In genomic region chr2:197705912-197706838, GRCh38 we compare ENCODE assay signal across 8 cellular contexts. TPM values are rescaled to one million over a fixed set of nuclear protein-coding genes. Genes with fewer than 3 reads are reported as not detected.
A peak's percentile ranks its signal among the peaks of the same experiment; 100 is the strongest.
DNase-seq lines count a peak whose midpoint lies in the region; ATAC-seq and TF ChIP-seq lines count a peak whose summit lies in the region.

No MANE protein-coding gene starts in this region.

- H3K36me3 ChIP-seq in endocrine pancreas (ENCODE audit: control insufficient read depth, insufficient read depth, low read length) (no peaks in the 10 kb centered on the region), muscle layer of duodenum (ENCODE audit: control insufficient read depth in 1 of 2, insufficient read depth in 2 of 2, low read length in 2 of 2) (peaks cover 0 to 5% of the 10 kb centered on the region in 2 donors), vagina (no peaks in the 10 kb centered on the region)

- TF ChIP-seq CTCF in vagina (IDR thresholded peaks at IDR 0.05): no peak

- DNase-seq in AG08395 (ENCODE audit: low spot score) (peak; percentile 10), vagina (ENCODE audit: extremely low spot score in 2 of 2) (peak in 1 of 2 donors; percentile 88), cerebellar nuclear complex (lab: John Stamatoyannopoulos, UW) (no peak)

- intact Hi-C loops in vagina (cut with DNase I): loop anchor here (10.0 kb wide), 1 partner anchor 201 kb away; the partner anchor contains the start of gene HSPE1

- ATAC-seq in GM21367 (IDR thresholded peaks at IDR 0.05; ENCODE audit: unreplicated experiment): peak; percentile 20
- peak; percentile 34 for ATAC-seq in SK-N-SH treated with all-trans-retinoic acid at 6 μM for 48 hours
- no peak for ATAC-seq in HG02610 (IDR thresholded peaks at IDR 0.05; ENCODE audit: unreplicated experiment)

- H3K9me3 ChIP-seq in endocrine pancreas (ENCODE audit: control insufficient read depth, low read length): no peaks in the 10 kb centered on the region
- H3K9me3 ChIP-seq in muscle layer of duodenum (ENCODE audit: control insufficient read depth in 1 of 2, low read length in 2 of 2): no peaks in the 10 kb centered on the region
- H3K9me3 ChIP-seq in vagina: no peaks in the 10 kb centered on the region

- H3K4me3 ChIP-seq in endocrine pancreas (ENCODE audit: control insufficient read depth, insufficient read depth, low read length) (peak overlapping the region; percentile 52), muscle layer of duodenum (ENCODE audit: low read depth in 1 of 2, low read length in 2 of 2) (peak overlapping the region; percentile 72 to 98), vagina (peak overlapping the region; percentile 85 to 93)

- H3K27me3 ChIP-seq in endocrine pancreas (ENCODE audit: control insufficient read depth, insufficient read depth, low read length) (no peaks in the 10 kb centered on the region), muscle layer of duodenum (ENCODE audit: low read depth, low read length) (no peaks in the 10 kb centered on the region), vagina (no peaks in the 10 kb centered on the region)

- H3K27ac ChIP-seq in muscle layer of duodenum (ENCODE audit: low read length) (peak overlapping the region; percentile 62), vagina (peak overlapping the region; percentile 71)

- no peak for TF ChIP-seq POLR2A in vagina (IDR thresholded peaks at IDR 0.05)

- peak overlapping the region; percentile 87 for H3K9ac ChIP-seq in endocrine pancreas (ENCODE audit: control insufficient read depth, insufficient read depth, low read length)

- H3K4me1 ChIP-seq in endocrine pancreas (ENCODE audit: control insufficient read depth, insufficient read depth, low read length): peaks cover 13% of the 10 kb centered on the region
- H3K4me1 ChIP-seq in muscle layer of duodenum (ENCODE audit: control insufficient read depth in 1 of 2, insufficient read depth in 2 of 2, low read length in 2 of 2): peaks cover 13 to 29% of the 10 kb centered on the region in 2 donors
- H3K4me1 ChIP-seq in vagina: peaks cover 31% of the 10 kb centered on the region

TF ChIP-seq in SK-N-SH treated with all-trans-retinoic acid at 6 μM for 48 hours, 23 proteins besides CTCF, POLR2A, EP300 and RAD21:
- TF ChIP-seq ZC3H10 (CRISPR knock-in tag; IDR thresholded peaks at IDR 0.05): no peak
- no peak for TF ChIP-seq BACH2 (CRISPR knock-in tag; IDR thresholded peaks at IDR 0.05; ENCODE audit: borderline replicate concordance)
- no peak for TF ChIP-seq TOX (CRISPR knock-in tag; IDR thresholded peaks at IDR 0.05; ENCODE audit: borderline replicate concordance)
- TF ChIP-seq ARNTL (CRISPR knock-in tag; IDR thresholded peaks at IDR 0.05; ENCODE audit: borderline replicate concordance, low read depth): no peak
- no peak for TF ChIP-seq ISL1 (CRISPR knock-in tag; IDR thresholded peaks at IDR 0.05)
- TF ChIP-seq, protein P1, sequence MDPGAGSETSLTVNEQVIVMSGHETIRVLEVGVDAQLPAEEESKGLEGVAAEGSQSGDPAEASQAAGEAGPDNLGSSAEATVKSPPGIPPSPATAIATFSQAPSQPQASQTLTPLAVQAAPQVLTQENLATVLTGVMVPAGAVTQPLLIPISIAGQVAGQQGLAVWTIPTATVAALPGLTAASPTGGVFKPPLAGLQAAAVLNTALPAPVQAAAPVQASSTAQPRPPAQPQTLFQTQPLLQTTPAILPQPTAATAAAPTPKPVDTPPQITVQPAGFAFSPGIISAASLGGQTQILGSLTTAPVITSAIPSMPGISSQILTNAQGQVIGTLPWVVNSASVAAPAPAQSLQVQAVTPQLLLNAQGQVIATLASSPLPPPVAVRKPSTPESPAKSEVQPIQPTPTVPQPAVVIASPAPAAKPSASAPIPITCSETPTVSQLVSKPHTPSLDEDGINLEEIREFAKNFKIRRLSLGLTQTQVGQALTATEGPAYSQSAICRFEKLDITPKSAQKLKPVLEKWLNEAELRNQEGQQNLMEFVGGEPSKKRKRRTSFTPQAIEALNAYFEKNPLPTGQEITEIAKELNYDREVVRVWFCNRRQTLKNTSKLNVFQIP (CRISPR knock-in tag; IDR thresholded peaks at IDR 0.05; ENCODE audit: borderline replicate concordance, low read depth): no peak
- TF ChIP-seq ZNF8 (CRISPR knock-in tag; IDR thresholded peaks at IDR 0.05): no peak
- TF ChIP-seq, protein P2, sequence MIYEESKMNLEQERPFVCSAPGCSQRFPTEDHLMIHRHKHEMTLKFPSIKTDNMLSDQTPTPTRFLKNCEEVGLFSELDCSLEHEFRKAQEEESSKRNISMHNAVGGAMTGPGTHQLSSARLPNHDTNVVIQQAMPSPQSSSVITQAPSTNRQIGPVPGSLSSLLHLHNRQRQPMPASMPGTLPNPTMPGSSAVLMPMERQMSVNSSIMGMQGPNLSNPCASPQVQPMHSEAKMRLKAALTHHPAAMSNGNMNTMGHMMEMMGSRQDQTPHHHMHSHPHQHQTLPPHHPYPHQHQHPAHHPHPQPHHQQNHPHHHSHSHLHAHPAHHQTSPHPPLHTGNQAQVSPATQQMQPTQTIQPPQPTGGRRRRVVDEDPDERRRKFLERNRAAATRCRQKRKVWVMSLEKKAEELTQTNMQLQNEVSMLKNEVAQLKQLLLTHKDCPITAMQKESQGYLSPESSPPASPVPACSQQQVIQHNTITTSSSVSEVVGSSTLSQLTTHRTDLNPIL (CRISPR knock-in tag; IDR thresholded peaks at IDR 0.05; ENCODE audit: low read depth): no peak

RNA-seq across cellular contexts. Expression of gene MARS2, which starts 1.0 kb away (rescaled TPM):
- 8.3 TPM for total RNA-seq in vagina

RNA-seq across cellular contexts. Expression of gene RFTN2, which starts 30.8 kb away (rescaled TPM):
- 10.8 TPM for total RNA-seq in vagina
